In genomic region chr6:36235309-36235708, GRCh38 we compare ENCODE assay signal across 19 cellular contexts. TPM values are rescaled to one million over a fixed set of nuclear protein-coding genes. Genes with fewer than 3 reads are reported as not detected.
DNase-seq lines count a peak whose midpoint lies in the region; ATAC-seq and TF ChIP-seq lines count a peak whose summit lies in the region.
"Had no signal": no experiment of that assay in that cellular context is flagged by ENCODE, and none has a peak within 500 bp of the region (broad histone marks: within the 10 kb centered on the region; RNA-seq: fewer than 3 reads in every experiment).

No MANE protein-coding gene starts in this region.

- no peak overlapping the region for H2BK12ac ChIP-seq in H9 (ENCODE audit: insufficient read length, low read depth, low read length)

- H4K5ac ChIP-seq in H9 (ENCODE audit: insufficient read length, low read depth, low read length): no peak overlapping the region

- H2AK5ac ChIP-seq in H9 (ENCODE audit: insufficient read length, low read length): no peak overlapping the region

- no peak overlapping the region for H3T11ph ChIP-seq in H9 (ENCODE audit: low read length)

- no peaks in the 10 kb centered on the region for H4K20me1 ChIP-seq in H9 (ENCODE audit: control insufficient read depth, insufficient read depth, insufficient read length)

- no CpG with 5 or more reads among the region's 3 CpGs for WGBS in H9 (ENCODE audit: extremely low coverage, insufficient read length, low lambda C conversion rate)
- 39 to 40% methylated on average over 1 to 3 of the region's 3 CpGs for WGBS in transverse colon (ENCODE audit: low coverage in 1 of 2), 2 donors

- H3K9ac ChIP-seq in H9 (ENCODE audit: extremely low read depth, insufficient read length, low read length): no peak overlapping the region

- no peak overlapping the region for H2AFZ ChIP-seq in H9 (ENCODE audit: low read length)

- H3K27me3 ChIP-seq in H9 (ENCODE audit: insufficient read depth, low read length): no peaks in the 10 kb centered on the region
- no peaks in the 10 kb centered on the region for H3K27me3 ChIP-seq in transverse colon
- H3K27me3 ChIP-seq: body of pancreas, right lobe of liver, tibial nerve had no signal

- H2BK15ac ChIP-seq in H9 (ENCODE audit: low read depth, low read length): no peak overlapping the region

- intact Hi-C loops in mucosa of descending colon (cut with DNase I, micrococcal nuclease): no loop called here
- intact Hi-C loops in transverse colon (cut with DNase I; ENCODE audit: low total_unique reads): no loop called here

- H3K4me1 Mint-ChIP-seq in H9: peaks cover 3% of the 10 kb centered on the region in 2 experiments

- H2BK5ac ChIP-seq in H9 (ENCODE audit: insufficient read length, low read length): no peak overlapping the region

- H3K4me1 ChIP-seq in H9 (ENCODE audit: insufficient read depth, low read length) (no peaks in the 10 kb centered on the region), mucosa of descending colon (ENCODE audit: low read depth) (no peaks in the 10 kb centered on the region), transverse colon (peaks cover 0 to 4% (median 0%) of the 10 kb centered on the region in 4 donors)
- H3K4me1 ChIP-seq: body of pancreas, right lobe of liver, tibial nerve had no signal

- in situ Hi-C loops in transverse colon (cut with MboI; ENCODE audit: low pct_ligation_motif_present in 1 of 4, low pct_unique_long_range_greater_than_20kb in 1 of 4, low sequenced_read_pairs in 3 of 4): no loop called here

- no peak overlapping the region for H2BK120ac ChIP-seq in H9 (ENCODE audit: low read depth, low read length, poor library complexity, severe bottlenecking)

- H3K79me2 ChIP-seq in H9 (ENCODE audit: insufficient read depth, low read length): no peaks in the 10 kb centered on the region

- H3K9me3 ChIP-seq in H9 (ENCODE audit: control insufficient read depth, low read depth, low read length): no peaks in the 10 kb centered on the region
- no peaks in the 10 kb centered on the region for H3K9me3 ChIP-seq in mucosa of descending colon
- no peaks in the 10 kb centered on the region for H3K9me3 ChIP-seq in transverse colon
- H3K9me3 ChIP-seq: body of pancreas, right lobe of liver, tibial nerve had no signal

- DNase-seq in CD1c-positive myeloid dendritic cell (ENCODE audit: extremely low spot score): peak; percentile 24
- no peak for DNase-seq in H9
- DNase-seq in choroid plexus epithelial cell (ENCODE audit: low read depth): peak; percentile 36
- DNase-seq in mucosa of descending colon: peak in 1 of 3 donors; percentile 43
- no peak for DNase-seq in NCI-H1436 treated with DMSO at 0.1 percent for 48 hours (lab: John Stamatoyannopoulos, UW)
- no peak for DNase-seq in NCI-H526 (lab: John Stamatoyannopoulos, UW)
- DNase-seq in transverse colon: no peak
- DNase-seq: activated gamma-delta T cell treated with Interleukin-2 at 50 U/mL for 16 hours; body of pancreas; MV-4-11; right lobe of liver; stimulated activated CD4-positive, alpha-beta T cell treated with anti-CD3 and anti-CD28 coated beads, Interleukin-4, amount 100 ng/mL, for 1 hour had no signal

- peaks cover 9 to 23% (median 15%) of the 10 kb centered on the region in 3 experiments; a peak in 6 of 7 replicates for H3K36me3 Mint-ChIP-seq in H9 (ENCODE audit: insufficient read depth in 1 of 3, low read depth in 3 of 3)

- H3K27me3 Mint-ChIP-seq in H9 (ENCODE audit: low read depth): no peaks in the 10 kb centered on the region; the same call in none of the 2 replicates

- no peak overlapping the region for H3K18ac ChIP-seq in H9 (ENCODE audit: insufficient read length, low read depth, low read length)

- H3K23me2 ChIP-seq in H9 (ENCODE audit: insufficient read length, low read depth, low read length, poor library complexity, severe bottlenecking): no peaks in the 10 kb centered on the region

- no peak overlapping the region for H3K4me2 ChIP-seq in H9 (ENCODE audit: insufficient read depth, insufficient read length, low read length)

- TF ChIP-seq CTCF in H9 (conservative IDR thresholded peaks at IDR 0.05) (no peak), choroid plexus epithelial cell (conservative IDR thresholded peaks at IDR 0.05; ENCODE audit: low read depth, low read length) (no peak), mucosa of descending colon (IDR thresholded peaks at IDR 0.05) (no peak), transverse colon (IDR thresholded peaks at IDR 0.05) (no peak)

- no peak overlapping the region for H2BK20ac ChIP-seq in H9 (ENCODE audit: low read depth, low read length, poor library complexity, severe bottlenecking)

- peak overlapping the region in 2 of 3 experiments; percentile 79 to 91; a peak in 5 of 7 replicates for H3K27ac Mint-ChIP-seq in H9

- H3K36me3 ChIP-seq in mucosa of descending colon (ENCODE audit: low read depth): no peaks in the 10 kb centered on the region
- H3K36me3 ChIP-seq in transverse colon: peaks cover 0 to 17% (median 6%) of the 10 kb centered on the region in 4 donors

- no peaks in the 10 kb centered on the region for H3K9me3 Mint-ChIP-seq in H9

- no peaks in the 10 kb centered on the region for H3K79me1 ChIP-seq in H9 (ENCODE audit: insufficient read depth, low read depth, low read length, poor library complexity, severe bottlenecking)

- no peak overlapping the region for H3K14ac ChIP-seq in H9 (ENCODE audit: insufficient read depth, low read length)

- no peak overlapping the region for H3K4ac ChIP-seq in H9 (ENCODE audit: low read depth, low read length)

- H3K56ac ChIP-seq in H9 (ENCODE audit: insufficient read length, low read depth, low read length): no peak overlapping the region

- no peak overlapping the region for H3K4me3 Mint-ChIP-seq in H9

- H4K91ac ChIP-seq in H9 (ENCODE audit: insufficient read length, low read depth, low read length): no peak overlapping the region

- H3K4me3 ChIP-seq in choroid plexus epithelial cell (ENCODE audit: low read depth, low read length) (no peak overlapping the region), mucosa of descending colon (no peak overlapping the region), transverse colon (no peak overlapping the region)
- H3K4me3 ChIP-seq: body of pancreas, right lobe of liver, SK-N-MC, tibial nerve had no signal

- H3K27ac ChIP-seq in H9 (ENCODE audit: insufficient read length, low read depth, low read length) (no peak overlapping the region), transverse colon (no peak overlapping the region)
- H3K27ac ChIP-seq: body of pancreas, right lobe of liver, SK-N-MC, tibial nerve, VCaP had no signal

- H3K23ac ChIP-seq in H9 (ENCODE audit: insufficient read length, low read depth, low read length): no peak overlapping the region

- TF ChIP-seq EP300 in transverse colon (IDR thresholded peaks at IDR 0.05; ENCODE audit: low read depth): no peak

- no peak overlapping the region for H4K8ac ChIP-seq in H9 (replicated peaks; ENCODE audit: insufficient read length, low read depth, low read length)

- ATAC-seq in mucosa of descending colon: peak; percentile 89
- no peak for ATAC-seq in GM19328 (IDR thresholded peaks at IDR 0.05; ENCODE audit: unreplicated experiment)
- ATAC-seq: body of pancreas had no signal

- no peak for TF ChIP-seq POLR2A in transverse colon (IDR thresholded peaks at IDR 0.05)

RNA-seq across cellular contexts. Expression of gene PNPLA1, which starts 34.6 kb away (rescaled TPM):
- total RNA-seq in H9 (2021) (0.09 TPM in 1 of 2 replicates, not detected in the other), mucosa of descending colon (under 1 TPM; 0.19 to 0.38 (median 0.27) TPM), transverse colon (1 to 10 TPM in 1 of 4 donors, under 1 TPM in 1, not detected in 2; 0.79 to 1.1 TPM)
- total RNA-seq: activated CD8-positive, alpha-beta memory T cell treated with anti-CD3 and anti-CD28 coated beads for 36 hours; body of pancreas; dermis microvascular lymphatic vessel endothelial cell; fibroblast of lung; right lobe of liver had no signal

RNA-seq across cellular contexts. Expression of gene BRPF3, which starts 38.8 kb away (rescaled TPM):
- total RNA-seq in H9 (2021) (43.4 and 45.9 TPM in 2 replicates), mucosa of descending colon (10 to 100 TPM; 74.8 to 84.6 (median 75.9) TPM), transverse colon (100 to 1,000 TPM in 2 of 4 donors, 10 to 100 TPM in 2; 74.8 to 209 (median 90.6) TPM)

Comparison
In these comparisons a context has a peak if more than half of its experiments do, and no peak if none do; other contexts are left out.
1. DNase-seq: peak in CD1c-positive myeloid dendritic cell (single experiment) and choroid plexus epithelial cell (single experiment); none in H9 (single experiment), NCI-H1436 treated with DMSO at 0.1 percent for 48 hours (single experiment), NCI-H526 (0 of 2) and transverse colon (single experiment).